Comparison of ENCODE assay signal across 8 cellular contexts in genomic region chr17:42180922-42181850, GRCh38. TPM values are rescaled to one million over a fixed set of nuclear protein-coding genes. Genes with fewer than 3 reads are reported as not detected.
DNase-seq lines count a peak whose midpoint lies in the region; ATAC-seq and TF ChIP-seq lines count a peak whose summit lies in the region.

Gene KCNH4 (minus strand): TSS chr17:42181142. CDS start chr17:42180945, 197 bp downstream.

- no peak within 1 kb of the TSS for H3K27ac ChIP-seq in BLaER1 treated with 17β-estradiol and CSF1 and Interleukin-3, amounts not matched to agents 10 nM and 100 nM
- H3K27ac ChIP-seq in ascending aorta, result no peak within 1 kb of the TSS

- peak within 1 kb of the TSS in 5 of 11 experiments; percentile 6 to 58 (median 40); a peak in 5 of 22 replicates for H3K9ac ChIP-seq in BLaER1 treated with 17β-estradiol and CSF1 and Interleukin-3, amounts not matched to agents 10 nM and 100 nM

- peaks cover 34 to 72% (median 58%) of the 10 kb centered on the region in 11 experiments for H3K27me3 ChIP-seq in BLaER1 treated with 17β-estradiol and CSF1 and Interleukin-3, amounts not matched to agents 10 nM and 100 nM
- H3K27me3 ChIP-seq in ascending aorta, result peaks cover 11% of the 10 kb centered on the region

- H3K9me3 ChIP-seq in BLaER1 treated with 17β-estradiol and CSF1 and Interleukin-3, amounts not matched to agents 10 nM and 100 nM (replicated peaks in 1 of 11), result peaks cover 0 to 17% (median 3%) of the 10 kb centered on the region in 11 experiments; a peak in 5 of 22 replicates
- H3K9me3 ChIP-seq in ascending aorta, result no peaks in the 10 kb centered on the region

- H3K4me1 ChIP-seq in BLaER1 treated with 17β-estradiol and CSF1 and Interleukin-3, amounts not matched to agents 10 nM and 100 nM, result peaks cover 38 to 78% (median 55%) of the 10 kb centered on the region in 10 experiments
- H3K4me1 ChIP-seq in ascending aorta, result peaks cover 5 to 12% of the 10 kb centered on the region in 2 donors

- intact Hi-C loops in ascending aorta (cut with DNase I), result no loop called here

- H3K4me3 ChIP-seq in BLaER1 treated with 17β-estradiol and CSF1 and Interleukin-3, amounts not matched to agents 10 nM and 100 nM, result peak within 1 kb of the TSS; percentile 44 to 66 (median 55)
- H3K4me3 ChIP-seq in ascending aorta, result peak within 1 kb of the TSS; percentile 36 to 47

- no peaks in the 10 kb centered on the region for H3K36me3 ChIP-seq in BLaER1 treated with 17β-estradiol and CSF1 and Interleukin-3, amounts not matched to agents 10 nM and 100 nM
- no peaks in the 10 kb centered on the region for H3K36me3 ChIP-seq in ascending aorta

- peaks cover 0 to 13% (median 0%) of the 10 kb centered on the region in 11 experiments; a peak in 8 of 22 replicates for H4K20me1 ChIP-seq in BLaER1 treated with 17β-estradiol and CSF1 and Interleukin-3, amounts not matched to agents 10 nM and 100 nM

- ATAC-seq in GM21381 (IDR thresholded peaks at IDR 0.05; ENCODE audit: unreplicated experiment), result peak; percentile 45
- no peak for ATAC-seq in GM21737 (IDR thresholded peaks at IDR 0.05; ENCODE audit: unreplicated experiment)

- DNase-seq in NCI-H1092 (lab: John Stamatoyannopoulos, UW) (peak; percentile 72), T-helper 2 cell (peak; percentile 75 to 86 (median 82)), ascending aorta (ENCODE audit: low spot score in 2 of 2) (peak; percentile 39 to 82), hepatic stellate cell (ENCODE audit: low spot score) (peak; percentile 78), retina (peak; percentile 70)

- TF ChIP-seq CTCF in ascending aorta (IDR thresholded peaks at IDR 0.05), result peak; percentile 17 to 58 (median 37)

- peak within 1 kb of the TSS; percentile 57 to 96 (median 79) for H3K4me2 ChIP-seq in BLaER1 treated with 17β-estradiol and CSF1 and Interleukin-3, amounts not matched to agents 10 nM and 100 nM

RNA-seq across cellular contexts. Expression of gene KCNH4, which starts in this region (rescaled TPM):
- not detected for total RNA-seq in ascending aorta

Comparison
In these comparisons a context has a peak if more than half of its experiments do, and no peak if none do; other contexts are left out.
1. Peak in DNase-seq and H3K4me3 ChIP-seq in ascending aorta; RNA of the gene not detected or under 1 TPM.